ENCODE assay signal across 24 cellular contexts in the genomic region with DNA sequence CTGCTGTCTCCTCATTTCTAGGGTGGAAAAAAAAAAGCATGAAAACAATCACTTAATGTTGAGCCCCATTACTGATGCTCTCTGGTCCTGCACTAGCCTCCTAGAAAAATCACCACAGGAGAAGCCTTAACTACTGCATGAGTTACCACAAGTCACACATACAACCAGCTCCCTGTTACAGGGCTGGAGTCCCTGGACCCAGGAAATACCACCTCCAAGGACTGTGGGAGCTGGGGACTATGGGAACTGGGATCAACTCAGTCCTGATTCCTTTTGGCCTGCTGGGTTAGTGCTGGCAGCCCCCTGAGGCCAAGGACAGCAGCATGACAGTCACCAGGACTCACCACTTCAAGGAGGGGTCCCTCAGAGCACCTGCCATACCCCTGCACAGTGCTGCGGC. TPM values are rescaled to one million over a fixed set of nuclear protein-coding genes. Genes with fewer than 3 reads are reported as not detected.
A peak's percentile ranks its signal among the peaks of the same experiment; 100 is the strongest.
DNase-seq lines count a peak whose midpoint lies in the region; ATAC-seq and TF ChIP-seq lines count a peak whose summit lies in the region.
"Had no signal": no experiment of that assay in that cellular context is flagged by ENCODE, and none has a peak within 500 bp of the region (broad histone marks: within the 10 kb centered on the region; RNA-seq: fewer than 3 reads in every experiment).

No MANE protein-coding gene starts in this region.

- no peaks in the 10 kb centered on the region for H4K20me1 ChIP-seq in PC-3 (ENCODE audit: low read length)
- H4K20me1 ChIP-seq: BLaER1 treated with 17β-estradiol and CSF1 and Interleukin-3, amounts not matched to agents 10 nM and 100 nM had no signal

- no peaks in the 10 kb centered on the region for H3K79me2 ChIP-seq in PC-3 (ENCODE audit: low read length)

- POLR2A ChIA-PET in PC-3 (lab: Charles Lee; ENCODE audit: unreplicated experiment), result no interaction called here

- no peaks in the 10 kb centered on the region for H3K9me2 ChIP-seq in PC-3 (replicated peaks; ENCODE audit: low read length)

- intact Hi-C loops in PC-3 (cut with micrococcal nuclease), result no loop called here

- H3K36me3 ChIP-seq in Peyer's patch (no peaks in the 10 kb centered on the region), mucosa of stomach (ENCODE audit: control insufficient read depth, insufficient read depth, low read length) (no peaks in the 10 kb centered on the region), PC-3 (ENCODE audit: low read depth, low read length) (no peaks in the 10 kb centered on the region)
- H3K36me3 ChIP-seq: BLaER1 treated with 17β-estradiol and CSF1 and Interleukin-3, amounts not matched to agents 10 nM and 100 nM; SJCRH30 had no signal

- no peaks in the 10 kb centered on the region for H3K27me3 ChIP-seq in Peyer's patch
- no peaks in the 10 kb centered on the region for H3K27me3 ChIP-seq in mucosa of stomach (ENCODE audit: control insufficient read depth, insufficient read depth, low read length)
- H3K27me3 ChIP-seq in PC-3 (ENCODE audit: low read length), result no peaks in the 10 kb centered on the region
- H3K27me3 ChIP-seq: BLaER1 treated with 17β-estradiol and CSF1 and Interleukin-3, amounts not matched to agents 10 nM and 100 nM; SJCRH30 had no signal

- DNase-seq in Peyer's patch, result no peak
- no peak for DNase-seq in left lobe of liver (ENCODE audit: low spot score)
- DNase-seq in AG20443 (ENCODE audit: low spot score), result no peak
- no peak for DNase-seq in activated CD4-positive, alpha-beta T cell treated with anti-CD3 and anti-CD28 coated beads, Interleukin-2, amount 50 U/mL, for 1 hour
- no peak for DNase-seq in iPS-NIHi7 (ENCODE audit: extremely low spot score)
- no peak for DNase-seq in PC-3
- DNase-seq: AML-193; CD4-positive, alpha-beta T cell; DMS53; HCEC 1CT; Kasumi-1; NCI-H1105 treated with DMSO at 0.1 percent for 48 hours; NCI-H146; NCI-H2029; NCI-H446; NCI-H524 treated with DMSO at 0.1 percent for 48 hours; NCI-H774; SJCRH30 had no signal

- H3K27ac ChIP-seq in Peyer's patch (peak overlapping the region in 3 of 4 donors; percentile 80 to 89 (median 89)), PC-3 (ENCODE audit: low read length) (no peak overlapping the region)
- H3K27ac ChIP-seq: SJCRH30 had no signal

- H2AFZ ChIP-seq in PC-3 (ENCODE audit: low read length), result no peak overlapping the region

- H3K9me3 ChIP-seq in Peyer's patch (no peaks in the 10 kb centered on the region), mucosa of stomach (ENCODE audit: control insufficient read depth, low read length) (no peaks in the 10 kb centered on the region), PC-3 (ENCODE audit: low read length) (no peaks in the 10 kb centered on the region)
- H3K9me3 ChIP-seq: BLaER1 treated with 17β-estradiol and CSF1 and Interleukin-3, amounts not matched to agents 10 nM and 100 nM; SJCRH30 had no signal

- BruUV-seq in PC-3 (replicated peaks; lab: Mats Ljungman, UMichigan), result no TSS peak

- H3K4me3 ChIP-seq in Peyer's patch (peak overlapping the region in 3 of 4 donors; percentile 16 to 62 (median 47)), mucosa of stomach (ENCODE audit: low read length) (peak overlapping the region; percentile 75), PC-3 (ENCODE audit: low read length) (no peak overlapping the region)
- H3K4me3 ChIP-seq: BLaER1 treated with 17β-estradiol and CSF1 and Interleukin-3, amounts not matched to agents 10 nM and 100 nM; SJCRH30 had no signal

- peak overlapping the region; percentile 58 for H3K9ac ChIP-seq in mucosa of stomach (ENCODE audit: low read length)
- H3K9ac ChIP-seq in PC-3 (ENCODE audit: low read length), result no peak overlapping the region
- H3K9ac ChIP-seq: BLaER1 treated with 17β-estradiol and CSF1 and Interleukin-3, amounts not matched to agents 10 nM and 100 nM had no signal

- ATAC-seq in left lobe of liver, result peak; percentile 24
- ATAC-seq in PC-3, result no peak
- ATAC-seq: Right ventricle myocardium inferior, SK-N-SH treated with all-trans-retinoic acid at 6 μM for 48 hours had no signal

- H3K4me1 ChIP-seq in Peyer's patch (peaks cover 0 to 15% (median 0%) of the 10 kb centered on the region in 4 donors), mucosa of stomach (ENCODE audit: control insufficient read depth, insufficient read depth, low read length) (peaks cover 17% of the 10 kb centered on the region), PC-3 (ENCODE audit: insufficient read depth, low read length) (no peaks in the 10 kb centered on the region)

- CTCF ChIA-PET in PC-3 (lab: Charles Lee), result no interaction called here

- no peak overlapping the region for H3K4me2 ChIP-seq in PC-3 (ENCODE audit: low read length)

- no peak for TF ChIP-seq CTCF in Peyer's patch (IDR thresholded peaks at IDR 0.05)
- no peak for TF ChIP-seq CTCF in PC-3 (conservative IDR thresholded peaks at IDR 0.05; ENCODE audit: low read depth, low read length)

- no peaks in the 10 kb centered on the region for H3F3A ChIP-seq in PC-3 (ENCODE audit: low read length, unreplicated experiment)

- TF ChIP-seq POLR2A in Peyer's patch (IDR thresholded peaks at IDR 0.05), result no peak

RNA-seq across cellular contexts. Expression of a gene that starts 0.5 kb away (rescaled TPM):
- total RNA-seq in Peyer's patch (100 to 1,000 TPM in 3 of 4 donors, 10 to 100 TPM in 1; 56.9 to 572 (median 406) TPM), left lobe of liver (206 TPM), PC-3 (2014; rRNA removed) (0.04 TPM in 1 of 2 replicates, not detected in the other)
- total RNA-seq: G401, M059J, Right ventricle myocardium inferior, SJCRH30 had no signal

Comparison
In these comparisons a context has a peak if more than half of its experiments do, and no peak if none do; other contexts are left out.
1. RNA of a gene that starts 0.5 kb away (total RNA-seq): 56.9 to 572 TPM in Peyer's patch and 206 TPM in left lobe of liver (single experiment); 0.04 TPM in PC-3; every median in the first group is over 10 times any median in the second.